1 cellular context compared by ENCODE assay signal in the genomic region with DNA sequence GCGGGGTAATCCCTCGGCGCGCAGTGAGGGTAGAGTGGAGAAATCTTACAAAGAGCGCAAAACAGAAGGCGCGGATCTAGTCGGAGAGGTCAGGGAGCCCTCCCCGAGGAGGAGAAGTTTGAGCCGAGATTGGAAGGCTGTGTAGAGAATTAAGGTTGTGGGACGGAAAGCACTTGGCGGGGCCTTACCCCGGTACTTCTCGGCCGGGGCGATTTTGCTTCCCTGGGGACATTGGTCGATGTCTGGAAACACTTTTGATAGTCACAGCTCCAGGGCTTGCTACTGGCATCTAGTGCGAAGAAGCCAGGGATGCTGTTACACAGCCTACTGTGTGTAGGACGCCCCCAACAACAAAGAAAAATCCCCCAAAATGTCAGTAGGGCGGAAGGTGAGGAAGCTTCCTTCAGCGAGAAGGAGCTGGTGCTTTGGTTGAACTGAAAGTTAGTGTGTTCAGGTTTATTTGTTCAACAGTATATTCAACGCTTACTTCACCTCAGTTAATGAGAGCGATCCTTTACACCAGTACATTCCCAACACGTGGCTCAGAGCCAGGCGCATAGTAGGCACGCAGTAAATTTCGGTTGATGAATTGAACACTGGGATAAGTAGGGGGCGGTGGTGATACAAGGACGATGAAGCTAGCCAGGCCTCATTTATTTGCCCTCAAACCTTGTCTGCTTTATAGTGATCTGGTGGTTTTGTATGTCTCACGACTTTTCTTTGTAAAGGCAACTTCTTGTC.
TF ChIP-seq lines count a peak whose summit lies in the region.

No MANE protein-coding gene starts in this region.

TF ChIP-seq in HCT116, 20 proteins besides CTCF, POLR2A, EP300 and RAD21:
- TF ChIP-seq SP1 (IDR thresholded peaks at IDR 0.05; ENCODE audit: low read depth) (no peak), ZNF274 (IDR thresholded peaks at IDR 0.05; ENCODE audit: low read depth, low read length) (no peak), MAX (IDR thresholded peaks at IDR 0.05) (peak; percentile 76), POLR2AphosphoS5 (IDR thresholded peaks at IDR 0.05; ENCODE audit: low read depth, low read length) (peak; percentile 45; the same call in 1 of the 2 replicates), ELF1 (IDR thresholded peaks at IDR 0.05; ENCODE audit: borderline replicate concordance, low read depth) (no peak), FOSL1 (IDR thresholded peaks at IDR 0.05; ENCODE audit: low read depth) (no peak)
- TF ChIP-seq, protein P1, sequence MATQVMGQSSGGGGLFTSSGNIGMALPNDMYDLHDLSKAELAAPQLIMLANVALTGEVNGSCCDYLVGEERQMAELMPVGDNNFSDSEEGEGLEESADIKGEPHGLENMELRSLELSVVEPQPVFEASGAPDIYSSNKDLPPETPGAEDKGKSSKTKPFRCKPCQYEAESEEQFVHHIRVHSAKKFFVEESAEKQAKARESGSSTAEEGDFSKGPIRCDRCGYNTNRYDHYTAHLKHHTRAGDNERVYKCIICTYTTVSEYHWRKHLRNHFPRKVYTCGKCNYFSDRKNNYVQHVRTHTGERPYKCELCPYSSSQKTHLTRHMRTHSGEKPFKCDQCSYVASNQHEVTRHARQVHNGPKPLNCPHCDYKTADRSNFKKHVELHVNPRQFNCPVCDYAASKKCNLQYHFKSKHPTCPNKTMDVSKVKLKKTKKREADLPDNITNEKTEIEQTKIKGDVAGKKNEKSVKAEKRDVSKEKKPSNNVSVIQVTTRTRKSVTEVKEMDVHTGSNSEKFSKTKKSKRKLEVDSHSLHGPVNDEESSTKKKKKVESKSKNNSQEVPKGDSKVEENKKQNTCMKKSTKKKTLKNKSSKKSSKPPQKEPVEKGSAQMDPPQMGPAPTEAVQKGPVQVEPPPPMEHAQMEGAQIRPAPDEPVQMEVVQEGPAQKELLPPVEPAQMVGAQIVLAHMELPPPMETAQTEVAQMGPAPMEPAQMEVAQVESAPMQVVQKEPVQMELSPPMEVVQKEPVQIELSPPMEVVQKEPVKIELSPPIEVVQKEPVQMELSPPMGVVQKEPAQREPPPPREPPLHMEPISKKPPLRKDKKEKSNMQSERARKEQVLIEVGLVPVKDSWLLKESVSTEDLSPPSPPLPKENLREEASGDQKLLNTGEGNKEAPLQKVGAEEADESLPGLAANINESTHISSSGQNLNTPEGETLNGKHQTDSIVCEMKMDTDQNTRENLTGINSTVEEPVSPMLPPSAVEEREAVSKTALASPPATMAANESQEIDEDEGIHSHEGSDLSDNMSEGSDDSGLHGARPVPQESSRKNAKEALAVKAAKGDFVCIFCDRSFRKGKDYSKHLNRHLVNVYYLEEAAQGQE (IDR thresholded peaks at IDR 0.05; ENCODE audit: low read depth): no peak
TF ChIP-seq in HCT116: peak in this region for 2.
